Comparison of ENCODE assay signal across 1 cellular context in genomic region chr2:238507836-238508235, GRCh38.
TF ChIP-seq lines count a peak whose summit lies in the region.

No MANE protein-coding gene starts in this region.

TF ChIP-seq in H1, 55 proteins besides CTCF, POLR2A, EP300 and RAD21 (continued from another document):
- TF ChIP-seq CHD7 (IDR thresholded peaks at IDR 0.05; ENCODE audit: insufficient replicate concordance, low read length) (no peak), MAFK (IDR thresholded peaks at IDR 0.05; ENCODE audit: low read depth, low read length) (no peak), CTBP2 (IDR thresholded peaks at IDR 0.05; ENCODE audit: borderline replicate concordance, insufficient read depth, insufficient read length, low read length) (no peak), NANOG (IDR thresholded peaks at IDR 0.05; ENCODE audit: insufficient read depth, low read depth, low read length, poor library complexity, severe bottlenecking) (no peak), SIX5 (IDR thresholded peaks at IDR 0.05; ENCODE audit: low read depth, low read length) (no peak)
